ENCODE assay signal across 26 cellular contexts in the genomic region with DNA sequence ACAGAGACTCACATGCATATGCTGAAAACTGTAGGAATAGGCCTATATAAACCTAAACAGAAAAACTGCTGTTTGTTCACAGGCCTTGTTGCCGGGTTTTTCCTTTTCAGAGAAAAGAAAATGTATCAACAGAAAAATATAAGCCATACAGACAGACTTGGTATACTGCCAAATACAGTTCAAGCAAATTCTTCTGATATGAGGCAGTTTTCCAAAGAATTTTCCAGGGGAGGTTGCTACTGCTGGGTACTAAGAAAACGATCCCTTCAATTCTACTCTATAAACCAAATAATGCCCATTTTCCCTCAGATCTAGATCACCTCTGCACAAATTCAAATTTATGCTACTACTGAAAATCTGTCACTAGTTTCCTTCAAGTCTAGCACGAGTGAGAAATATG. TPM values are rescaled to one million over a fixed set of nuclear protein-coding genes. Genes with fewer than 3 reads are reported as not detected.
DNase-seq lines count a peak whose midpoint lies in the region; ATAC-seq and TF ChIP-seq lines count a peak whose summit lies in the region.
"Had no signal": no experiment of that assay in that cellular context is flagged by ENCODE, and none has a peak within 500 bp of the region (broad histone marks: within the 10 kb centered on the region; RNA-seq: fewer than 3 reads in every experiment).

No MANE protein-coding gene starts in this region.

- H3K4me1 ChIP-seq in IMR-90 (ENCODE audit: control insufficient read depth, insufficient read depth, low read length) (peaks cover under 1% of the 10 kb centered on the region; the same call in 1 of the 2 replicates), smooth muscle cell (ENCODE audit: low read depth) (no peaks in the 10 kb centered on the region)
- H3K4me1 ChIP-seq: body of pancreas, stomach, upper lobe of left lung had no signal

- DNase-seq in IMR-90 (peak; percentile 84), choroid plexus epithelial cell (ENCODE audit: low read depth) (peak; percentile 87), hepatic stellate cell (ENCODE audit: low spot score) (peak; percentile 37), smooth muscle cell (lab: John Stamatoyannopoulos, UW; ENCODE audit: unreplicated experiment) (no peak), HuH-7 (ENCODE audit: low spot score) (no peak), NCI-H748 (lab: John Stamatoyannopoulos, UW; ENCODE audit: unreplicated experiment) (no peak), HK-2 (ENCODE audit: unreplicated experiment) (no peak)
- DNase-seq: activated B cell treated with CpG ODN at 0.5 μM for 24 hours; activated CD4-positive, alpha-beta memory T cell treated with anti-CD3 and anti-CD28 coated beads for 36 hours; activated naive CD4-positive, alpha-beta T cell treated with anti-CD3 and anti-CD28 coated beads for 36 hours; body of pancreas; erythroblast; GDM1; hippocampal formation; mammary epithelial cell; naive thymus-derived CD4-positive, alpha-beta T cell; NCI-H187; posterior cingulate gyrus; small intestine; stimulated activated CD4-positive, alpha-beta T cell treated with anti-CD3 and anti-CD28 coated beads, Interleukin-4, amount 100 ng/mL, for 1 hour; stomach; upper lobe of left lung had no signal

- H3K18ac ChIP-seq in IMR-90 (ENCODE audit: low read depth, low read length): 0 out of 2 replicates have a peak overlapping the region, but pooled peaks have one; percentile 41

- H3K9ac ChIP-seq in IMR-90 (ENCODE audit: low read depth, low read length) (no peak overlapping the region), smooth muscle cell (ENCODE audit: low read depth) (no peak overlapping the region)

- dilution Hi-C loops in IMR-90 (cut with HindIII; ENCODE audit: low sequenced_read_pairs, unreplicated experiment): no loop called here

- no peak overlapping the region for H3K56ac ChIP-seq in IMR-90 (ENCODE audit: extremely low read depth, insufficient read depth, low read length)

- TF ChIP-seq CTCF in IMR-90 (conservative IDR thresholded peaks at IDR 0.05; ENCODE audit: low read depth, low read length): no peak
- no peak for TF ChIP-seq CTCF in choroid plexus epithelial cell (conservative IDR thresholded peaks at IDR 0.05; ENCODE audit: low read depth, low read length)
- no peak for TF ChIP-seq CTCF in smooth muscle cell (IDR thresholded peaks at IDR 0.05; ENCODE audit: borderline replicate concordance, insufficient read depth, poor library complexity, severe bottlenecking)

- H3K9me1 ChIP-seq in IMR-90 (ENCODE audit: insufficient read depth, low read length): no peaks in the 10 kb centered on the region

- no peaks in the 10 kb centered on the region for H3K9me3 ChIP-seq in IMR-90 (ENCODE audit: control insufficient read depth, insufficient read depth, low read length)
- no peaks in the 10 kb centered on the region for H3K9me3 ChIP-seq in smooth muscle cell (replicated peaks; ENCODE audit: low read depth)
- H3K9me3 ChIP-seq: body of pancreas, stomach, upper lobe of left lung had no signal

- no peak overlapping the region for H2BK20ac ChIP-seq in IMR-90 (ENCODE audit: low read depth, low read length)

- no peak overlapping the region for H4K8ac ChIP-seq in IMR-90 (ENCODE audit: low read depth in 2 of 2, low read length in 2 of 2)

- H3K27me3 ChIP-seq in IMR-90 (ENCODE audit: control insufficient read depth, insufficient read depth, low read length) (no peaks in the 10 kb centered on the region), smooth muscle cell (ENCODE audit: low read depth) (no peaks in the 10 kb centered on the region)
- H3K27me3 ChIP-seq: body of pancreas, stomach, upper lobe of left lung had no signal

- in situ Hi-C loops in IMR-90 (cut with MboI; ENCODE audit: low sequenced_read_pairs): no loop called here

- intact Hi-C loops in IMR-90 (cut with micrococcal nuclease): no loop called here

- no peak overlapping the region for H4K5ac ChIP-seq in IMR-90 (ENCODE audit: low read depth, low read length)

- H2AFZ ChIP-seq in IMR-90 (replicated peaks; ENCODE audit: low read length, poor library complexity) (no peak overlapping the region), smooth muscle cell (ENCODE audit: low read depth) (no peak overlapping the region)

- H2BK5ac ChIP-seq in IMR-90 (ENCODE audit: low read depth, low read length, poor library complexity, severe bottlenecking): peak overlapping the region; percentile 69

- H3K27ac ChIP-seq in IMR-90 (ENCODE audit: insufficient read depth, low read length) (no peak overlapping the region; the same call in 1 of the 2 replicates), smooth muscle cell (ENCODE audit: low read depth) (peak overlapping the region; percentile 41)
- H3K27ac ChIP-seq: body of pancreas, coronary artery, HL-60, stomach, upper lobe of left lung had no signal

- H4K20me1 ChIP-seq in IMR-90 (ENCODE audit: insufficient read depth, low read length): no peaks in the 10 kb centered on the region
- H4K20me1 ChIP-seq in smooth muscle cell (ENCODE audit: low read depth): no peaks in the 10 kb centered on the region

- H3K4ac ChIP-seq in IMR-90 (ENCODE audit: low read depth, low read length): no peak overlapping the region

- H3K14ac ChIP-seq in IMR-90 (replicated peaks; ENCODE audit: low read depth, low read length): no peak overlapping the region

- CTCF ChIA-PET in IMR-90 (lab: Yijun Ruan, JAX): interaction anchor here (0.9 to 1.1 kb wide), 2 partner anchors 15 to 47 kb away, joined by 4 read pairs; no protein-coding TSS in a partner anchor

- TF ChIP-seq RAD21 in IMR-90 (IDR thresholded peaks at IDR 0.05; ENCODE audit: low read length): no peak

- H3K23ac ChIP-seq in IMR-90 (ENCODE audit: low read depth, low read length): no peak overlapping the region

- no peak overlapping the region for H2AK5ac ChIP-seq in IMR-90 (ENCODE audit: low read depth, low read length)

- H3K79me2 ChIP-seq in smooth muscle cell (ENCODE audit: low read depth): no peaks in the 10 kb centered on the region

- H3K79me1 ChIP-seq in IMR-90 (ENCODE audit: low read depth in 1 of 2, low read length in 2 of 2): peaks cover 0 to 11% of the 10 kb centered on the region in 2 experiments; a peak in 2 of 4 replicates

- BruUV-seq in IMR-90 (replicated peaks; lab: Mats Ljungman, UMichigan): no TSS peak

- TF ChIP-seq POLR2A in IMR-90 (IDR thresholded peaks at IDR 0.05; ENCODE audit: low read depth, low read length): no peak

- WGBS in IMR-90 (ENCODE audit: extremely low coverage in 2 of 2, insufficient read length in 1 of 2), 2 experiments: no CpG with 5 or more reads among the region's 3 CpGs
- WGBS in smooth muscle cell (ENCODE audit: low lambda C conversion rate): 55% methylated on average over 3 of the region's 3 CpGs

- ATAC-seq in IMR-90 (ENCODE audit: low read depth): peak; percentile 66
- ATAC-seq in GM18861 (IDR thresholded peaks at IDR 0.05; ENCODE audit: unreplicated experiment): no peak
- ATAC-seq: body of pancreas; HCT116; naive thymus-derived CD4-positive, alpha-beta T cell had no signal

- H4K91ac ChIP-seq in IMR-90 (ENCODE audit: insufficient read depth, low read depth, low read length): no peak overlapping the region

- H2BK120ac ChIP-seq in IMR-90 (ENCODE audit: low read depth, low read length): no peak overlapping the region

- H3K36me3 ChIP-seq in IMR-90 (ENCODE audit: control insufficient read depth, insufficient read depth, low read length): no peaks in the 10 kb centered on the region
- H3K36me3 ChIP-seq in smooth muscle cell (ENCODE audit: low read depth): no peaks in the 10 kb centered on the region
- H3K36me3 ChIP-seq: stomach, upper lobe of left lung had no signal

- H3K4me2 ChIP-seq in IMR-90 (ENCODE audit: low read depth, low read length): peak overlapping the region; percentile 43; the same call in 1 of the 2 replicates
- peak overlapping the region; percentile 17 for H3K4me2 ChIP-seq in smooth muscle cell

- no peak overlapping the region for H2AK9ac ChIP-seq in IMR-90 (replicated peaks; ENCODE audit: low read depth, low read length, poor library complexity)

- H2BK15ac ChIP-seq in IMR-90 (ENCODE audit: low read depth, low read length): no peak overlapping the region

- POLR2A ChIA-PET in IMR-90 (lab: Charles Lee; ENCODE audit: unreplicated experiment): no interaction called here

- H3F3A ChIP-seq in smooth muscle cell (ENCODE audit: low read depth): no peaks in the 10 kb centered on the region

- H3K4me3 ChIP-seq in IMR-90 (ENCODE audit: insufficient read depth, low read depth, low read length): no peak overlapping the region
- no peak overlapping the region for H3K4me3 ChIP-seq in choroid plexus epithelial cell (ENCODE audit: low read depth, low read length)
- no peak overlapping the region for H3K4me3 ChIP-seq in smooth muscle cell
- H3K4me3 ChIP-seq: body of pancreas, coronary artery, stomach, upper lobe of left lung had no signal

TF ChIP-seq in IMR-90, 13 proteins besides CTCF, POLR2A, EP300 and RAD21 (continues in another document):
- TF ChIP-seq MXI1 (IDR thresholded peaks at IDR 0.05; ENCODE audit: borderline replicate concordance, low read depth, low read length) (no peak), FOS (IDR thresholded peaks at IDR 0.05; ENCODE audit: low read depth, low read length) (no peak), RFX5 (IDR thresholded peaks at IDR 0.05; ENCODE audit: low read depth, low read length) (no peak), NFE2L2 (IDR thresholded peaks at IDR 0.05; ENCODE audit: low read depth, low read length) (no peak), MAFK (IDR thresholded peaks at IDR 0.05; ENCODE audit: low read depth, low read length) (no peak), MAZ (IDR thresholded peaks at IDR 0.05; ENCODE audit: borderline replicate concordance, low read depth, low read length) (no peak), RCOR1 (IDR thresholded peaks at IDR 0.05; ENCODE audit: insufficient replicate concordance, low read length) (no peak), CEBPB (IDR thresholded peaks at IDR 0.05; ENCODE audit: low read depth, low read length) (no peak), BHLHE40 (IDR thresholded peaks at IDR 0.05; ENCODE audit: low read depth, low read length) (no peak)
- TF ChIP-seq, protein P1, sequence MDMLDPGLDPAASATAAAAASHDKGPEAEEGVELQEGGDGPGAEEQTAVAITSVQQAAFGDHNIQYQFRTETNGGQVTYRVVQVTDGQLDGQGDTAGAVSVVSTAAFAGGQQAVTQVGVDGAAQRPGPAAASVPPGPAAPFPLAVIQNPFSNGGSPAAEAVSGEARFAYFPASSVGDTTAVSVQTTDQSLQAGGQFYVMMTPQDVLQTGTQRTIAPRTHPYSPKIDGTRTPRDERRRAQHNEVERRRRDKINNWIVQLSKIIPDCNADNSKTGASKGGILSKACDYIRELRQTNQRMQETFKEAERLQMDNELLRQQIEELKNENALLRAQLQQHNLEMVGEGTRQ (IDR thresholded peaks at IDR 0.05; ENCODE audit: low read depth, low read length): no peak

RNA-seq across cellular contexts. Expression of a gene that starts 59.4 kb away (rescaled TPM):
- total RNA-seq in IMR-90 (2012; rRNA removed) (24.4 and 32.2 TPM in 2 replicates), smooth muscle cell (29.4 and 32.4 TPM in 2 replicates)
- polyA plus RNA-seq in IMR-90 (2012; rRNA removed) (15.7 and 21.5 TPM in 2 replicates), smooth muscle cell (31.4 and 32.0 TPM in 2 replicates)
- polyA plus RNA-seq in IMR-90 (2012; cell fraction: cytosol; rRNA removed): 5.2 and 6.0 TPM in 2 replicates
- 2.4 and 15.3 TPM in 2 replicates for polyA plus RNA-seq in IMR-90 (2012; cell fraction: nucleus; rRNA removed; ENCODE audit: low replicate concordance)
- total RNA-seq: activated B cell treated with CpG ODN at 0.5 μM for 24 hours; activated naive CD4-positive, alpha-beta T cell treated with anti-CD3 and anti-CD28 coated beads for 36 hours had no signal
- polyA plus RNA-seq: naive thymus-derived CD4-positive, alpha-beta T cell had no signal

Comparison
In these comparisons a context has a peak if more than half of its experiments do, and no peak if none do; other contexts are left out.
1. DNase-seq: peak in IMR-90 (single experiment), choroid plexus epithelial cell (single experiment) and hepatic stellate cell (single experiment); none in smooth muscle cell (single experiment), HuH-7 (single experiment), NCI-H748 (single experiment) and HK-2 (single experiment).